ENCODE assay signal across 1 cellular context in genomic region chr10:73876566-73876965, GRCh38.
TF ChIP-seq lines count a peak whose summit lies in the region.

No MANE protein-coding gene starts in this region.

TF ChIP-seq in GM12878, 131 proteins besides CTCF, POLR2A, EP300 and RAD21:
- TF ChIP-seq E2F4 (IDR thresholded peaks at IDR 0.05; ENCODE audit: low read depth, low read length) (no peak), NFIC (IDR thresholded peaks at IDR 0.05; ENCODE audit: low read depth, low read length) (no peak)
